ENCODE assay signal across 8 cellular contexts in genomic region chr4:145097821-145098674, GRCh38. TPM values are rescaled to one million over a fixed set of nuclear protein-coding genes. Genes with fewer than 3 reads are reported as not detected.
DNase-seq lines count a peak whose midpoint lies in the region; ATAC-seq, FAIRE-seq and TF ChIP-seq lines count a peak whose summit lies in the region.

Gene ABCE1 (plus strand): TSS chr4:145098311. CDS start chr4:145104413, 6,102 bp downstream.
Gene ANAPC10 (minus strand): TSS chr4:145098196. CDS start chr4:145096099, 2,097 bp downstream.

- peak; percentile 83 for ATAC-seq in GM21526 (IDR thresholded peaks at IDR 0.05; ENCODE audit: low FRiP score, unreplicated experiment)

- H3K9me3 Mint-ChIP-seq in endothelial cell (ENCODE audit: unreplicated experiment), result no peaks in the 10 kb centered on the region

- H3K4me1 Mint-ChIP-seq in endothelial cell (ENCODE audit: unreplicated experiment), result peaks cover 23% of the 10 kb centered on the region

- peaks cover 99% of the 10 kb centered on the region for H3K79me2 ChIP-seq in OCI-LY3 (ENCODE audit: low read length)

- H3K27ac ChIP-seq in OCI-LY3 (ENCODE audit: low read length), result peak within 1 kb of the TSS; percentile 80

- peak; percentile 68 for DNase-seq in D721Med (ENCODE audit: insufficient read length, low spot score)
- peak; percentile 70 for DNase-seq in HuH-7.5 (ENCODE audit: low spot score)
- DNase-seq in activated CD8-positive, alpha-beta memory T cell treated with anti-CD3 and anti-CD28 coated beads, Interleukin-2, amount 50 U/mL, for 48 hours, result peak; percentile 96
- DNase-seq in endothelial cell (ENCODE audit: low spot score), result peak; percentile 92
- peak; percentile 95 for DNase-seq in midbrain (lab: John Stamatoyannopoulos, UW)
- peak; percentile 92 to 94 for DNase-seq in stimulated activated CD8-positive, alpha-beta memory T cell treated with anti-CD3 and anti-CD28 coated beads, Interleukin-2, amount 100 ng/mL, for 1 hour (ENCODE audit: low read depth in 2 of 2)

- H3K4me1 ChIP-seq in OCI-LY3 (ENCODE audit: low read length), result peaks cover 45% of the 10 kb centered on the region

- peak within 1 kb of the TSS; percentile 99 for H3K27ac Mint-ChIP-seq in endothelial cell (ENCODE audit: unreplicated experiment)

- H2AFZ ChIP-seq in OCI-LY3 (ENCODE audit: low read depth, low read length), result peak within 1 kb of the TSS; percentile 87

- FAIRE-seq in D721Med (lab: Jason Lieb, UNC), result peak; percentile 44

- peak within 1 kb of the TSS; percentile 84 for H3K4me3 ChIP-seq in OCI-LY3 (ENCODE audit: low read length)

- peak within 1 kb of the TSS; percentile 99 for H3K4me3 Mint-ChIP-seq in endothelial cell (ENCODE audit: unreplicated experiment)

- H3K36me3 ChIP-seq in OCI-LY3 (replicated peaks; ENCODE audit: low read depth, low read length), result peaks cover 50% of the 10 kb centered on the region

- peak within 1 kb of the TSS; percentile 90 for H3K9ac ChIP-seq in OCI-LY3 (ENCODE audit: low read length)

- H4K20me1 ChIP-seq in OCI-LY3 (ENCODE audit: insufficient read depth, low read length), result peaks cover 38% of the 10 kb centered on the region

- peak within 1 kb of the TSS; percentile 88 for H3K4me2 ChIP-seq in OCI-LY3 (ENCODE audit: low read length)

- peaks cover 28% of the 10 kb centered on the region for H3K36me3 Mint-ChIP-seq in endothelial cell (ENCODE audit: low read depth, unreplicated experiment)

- H3K9me3 ChIP-seq in OCI-LY3 (ENCODE audit: insufficient read depth, low read length), result peaks cover 12% of the 10 kb centered on the region; the same call in 1 of the 2 replicates

- peaks cover 6% of the 10 kb centered on the region for H3K27me3 Mint-ChIP-seq in endothelial cell (ENCODE audit: unreplicated experiment)

- no peak for TF ChIP-seq CTCF in D721Med (IDR thresholded peaks at IDR 0.05; ENCODE audit: insufficient read depth, missing control alignments)
- peak; percentile 36 for TF ChIP-seq CTCF in OCI-LY3 (IDR thresholded peaks at IDR 0.05; ENCODE audit: low read depth, low read length)
- TF ChIP-seq CTCF in endothelial cell (IDR thresholded peaks at IDR 0.05; ENCODE audit: unreplicated experiment), result no peak

- H3K27me3 ChIP-seq in OCI-LY3 (ENCODE audit: low read depth, low read length), result no peaks in the 10 kb centered on the region

RNA-seq across cellular contexts. Expression of gene ABCE1, which starts in this region (rescaled TPM):
- 41.7 TPM for total RNA-seq in endothelial cell (ENCODE audit: unreplicated experiment)

RNA-seq across cellular contexts. Expression of gene ANAPC10, which starts in this region (rescaled TPM):
- 20.2 TPM for total RNA-seq in endothelial cell (ENCODE audit: unreplicated experiment)

Comparison
In these comparisons a context has a peak if more than half of its experiments do, and no peak if none do; other contexts are left out.
1. Peak in every context shown above with its lines: DNase-seq, ATAC-seq, H3K4me3 ChIP-seq and H3K27ac ChIP-seq.